In genomic region chr18:23634692-23635091, GRCh38 we compare ENCODE assay signal across 12 cellular contexts. TPM values are rescaled to one million over a fixed set of nuclear protein-coding genes. Genes with fewer than 3 reads are reported as not detected.
"Had no signal": no experiment of that assay in that cellular context is flagged by ENCODE, and none has a peak within 500 bp of the region (broad histone marks: within the 10 kb centered on the region; RNA-seq: fewer than 3 reads in every experiment).

No MANE protein-coding gene starts in this region.

- H3K27me3 ChIP-seq: ascending aorta, gastroesophageal sphincter had no signal

- H3K27ac Mint-ChIP-seq: activated T-helper 1 cell treated with anti-CD3 and anti-CD28 coated beads, Interleukin-12 subunit alpha, Interleukin-12 subunit beta, Interleukin-2, Interleukin-4 antibody, amounts not matched to agents 30 ng/mL and 10 ng/mL and 1 ng/mL, durations not matched to agents 14 hours and 24 hours and 36 hours; T-helper 17 cell had no signal

- H3K36me3 ChIP-seq: ascending aorta, gastroesophageal sphincter had no signal

- H3K4me3 ChIP-seq: ascending aorta, gastroesophageal sphincter, psoas muscle had no signal

- H3K4me3 Mint-ChIP-seq: activated T-helper 1 cell treated with anti-CD3 and anti-CD28 coated beads, Interleukin-12 subunit alpha, Interleukin-12 subunit beta, Interleukin-2, Interleukin-4 antibody, amounts not matched to agents 30 ng/mL and 10 ng/mL and 1 ng/mL, durations not matched to agents 14 hours and 24 hours and 36 hours; T-helper 17 cell had no signal

- H3K9me3 ChIP-seq: ascending aorta, gastroesophageal sphincter, psoas muscle had no signal

- H3K9me3 Mint-ChIP-seq: activated T-helper 1 cell treated with anti-CD3 and anti-CD28 coated beads, Interleukin-12 subunit alpha, Interleukin-12 subunit beta, Interleukin-2, Interleukin-4 antibody, amounts not matched to agents 30 ng/mL and 10 ng/mL and 1 ng/mL, durations not matched to agents 14 hours and 24 hours and 36 hours had no signal

- DNase-seq: activated CD4-positive, alpha-beta T cell treated with anti-CD3 and anti-CD28 coated beads for 1 hour; activated CD4-positive, alpha-beta T cell treated with anti-CD3 and anti-CD28 coated beads, Interleukin-2, amount 50 U/mL, for 48 hours; activated naive CD4-positive, alpha-beta T cell; left ventricle myocardium superior; mesendoderm; psoas muscle; stimulated activated naive CD4-positive, alpha-beta T cell; T-helper 17 cell had no signal

- ATAC-seq: gastroesophageal sphincter, left ventricle myocardium superior, psoas muscle, sciatic nerve, T-helper 17 cell had no signal

RNA-seq across cellular contexts. Expression of gene ANKRD29, which starts 28.0 kb away (rescaled TPM):
- total RNA-seq: activated T-helper 1 cell treated with anti-CD3 and anti-CD28 coated beads, Interleukin-12 subunit alpha, Interleukin-12 subunit beta, Interleukin-2, Interleukin-4 antibody, amounts not matched to agents 30 ng/mL and 10 ng/mL and 1 ng/mL, durations not matched to agents 14 hours and 24 hours and 36 hours had no signal

RNA-seq across cellular contexts. Expression of gene LAMA3, which starts 54.6 kb away (rescaled TPM):
- total RNA-seq: activated T-helper 1 cell treated with anti-CD3 and anti-CD28 coated beads, Interleukin-12 subunit alpha, Interleukin-12 subunit beta, Interleukin-2, Interleukin-4 antibody, amounts not matched to agents 30 ng/mL and 10 ng/mL and 1 ng/mL, durations not matched to agents 14 hours and 24 hours and 36 hours had no signal
